10 cellular contexts compared by ENCODE assay signal in genomic region chr11:34223021-34223813, GRCh38.
DNase-seq lines count a peak whose midpoint lies in the region; ATAC-seq and TF ChIP-seq lines count a peak whose summit lies in the region.
"Had no signal": no experiment of that assay in that cellular context is flagged by ENCODE, and none has a peak within 500 bp of the region (broad histone marks: within the 10 kb centered on the region; RNA-seq: fewer than 3 reads in every experiment).

No MANE protein-coding gene starts in this region.

- H3K27ac ChIP-seq in body of pancreas (peak overlapping the region in 1 of 4 donors; percentile 33), liver (ENCODE audit: low read depth in 1 of 2, low read length in 2 of 2) (no peak overlapping the region), transverse colon (peak overlapping the region in 3 of 4 donors; percentile 42 to 44 (median 42))

- peak overlapping the region; percentile 82 for H3K27ac Mint-ChIP-seq in HFFc6

- H3K4me1 Mint-ChIP-seq in HFFc6 (ENCODE audit: low read depth) = peaks cover 16% of the 10 kb centered on the region

- TF ChIP-seq RAD21 in liver (IDR thresholded peaks at IDR 0.05) = no peak

- peaks cover 3% of the 10 kb centered on the region for H3K4me1 ChIP-seq in body of pancreas
- peaks cover 0 to 12% (median 0%) of the 10 kb centered on the region in 4 donors for H3K4me1 ChIP-seq in liver (ENCODE audit: control insufficient read depth in 4 of 4, insufficient read depth in 4 of 4, low read length in 3 of 4)
- H3K4me1 ChIP-seq in transverse colon = peaks cover 11 to 49% (median 22%) of the 10 kb centered on the region in 4 donors

- no peak overlapping the region for H3K4me3 ChIP-seq in body of pancreas
- H3K4me3 ChIP-seq in liver (ENCODE audit: low read depth in 1 of 3, low read length in 3 of 3) = no peak overlapping the region
- H3K4me3 ChIP-seq in transverse colon = no peak overlapping the region

- no peaks in the 10 kb centered on the region for H3K27me3 ChIP-seq in body of pancreas
- H3K27me3 ChIP-seq in liver (ENCODE audit: control insufficient read depth in 4 of 4, insufficient read depth in 4 of 4, low read length in 3 of 4) = no peaks in the 10 kb centered on the region
- no peaks in the 10 kb centered on the region for H3K27me3 ChIP-seq in transverse colon

- peaks cover 5% of the 10 kb centered on the region for H3K27me3 Mint-ChIP-seq in HFFc6 (ENCODE audit: insufficient read depth)

- intact Hi-C loops in body of pancreas (cut with DNase I) = no loop called here
- intact Hi-C loops in transverse colon (cut with DNase I; ENCODE audit: low total_unique reads) = no loop called here

- no peaks in the 10 kb centered on the region for H3K9me3 ChIP-seq in body of pancreas
- H3K9me3 ChIP-seq in liver (ENCODE audit: control insufficient read depth in 4 of 4, low read length in 3 of 4) = no peaks in the 10 kb centered on the region
- H3K9me3 ChIP-seq in transverse colon = no peaks in the 10 kb centered on the region

- TF ChIP-seq CTCF in HFFc6 (IDR thresholded peaks at IDR 0.05) (no peak), body of pancreas (IDR thresholded peaks at IDR 0.05) (no peak), liver (IDR thresholded peaks at IDR 0.05; ENCODE audit: low read depth, low read length, missing input control) (no peak), transverse colon (IDR thresholded peaks at IDR 0.05) (no peak)

- H3K36me3 ChIP-seq in body of pancreas (replicated peaks in 1 of 2; ENCODE audit: insufficient read depth in 1 of 2, low read depth in 2 of 2) (no peaks in the 10 kb centered on the region), liver (ENCODE audit: control insufficient read depth in 4 of 4, insufficient read depth in 3 of 4, low read depth in 1 of 4, low read length in 3 of 4) (no peaks in the 10 kb centered on the region), transverse colon (no peaks in the 10 kb centered on the region)

- no peak for TF ChIP-seq EP300 in transverse colon (IDR thresholded peaks at IDR 0.05; ENCODE audit: low read depth)

- 73 to 76% methylated on average over 17 of the region's 17 CpGs for WGBS in body of pancreas, 2 donors
- WGBS in liver = 75% methylated on average over 17 of the region's 17 CpGs
- WGBS in transverse colon (ENCODE audit: low coverage in 1 of 2), 2 donors = 47 to 59% methylated on average over 7 to 17 of the region's 17 CpGs

- ATAC-seq in body of pancreas (peak; percentile 69), HG03175 (IDR thresholded peaks at IDR 0.05; ENCODE audit: unreplicated experiment) (no peak), GM19455 (IDR thresholded peaks at IDR 0.05; ENCODE audit: unreplicated experiment) (no peak)
- ATAC-seq: activated T-cell treated with anti-CD3 and anti-CD28 coated beads, Interleukin-2, amount 50 U/mL, for 4 hours had no signal

- H3K36me3 Mint-ChIP-seq in HFFc6 (ENCODE audit: low read depth) = no peaks in the 10 kb centered on the region

- in situ Hi-C loops in transverse colon (cut with MboI; ENCODE audit: low pct_ligation_motif_present in 1 of 4, low pct_unique_long_range_greater_than_20kb in 1 of 4, low sequenced_read_pairs in 3 of 4) = no loop called here

- no peak overlapping the region for H3K9ac ChIP-seq in liver (ENCODE audit: low read depth in 1 of 2, low read length in 2 of 2)

- peak; percentile 84 for DNase-seq in HFFc6
- DNase-seq in body of pancreas = peak; percentile 19 to 53 (median 44)
- peak; percentile 68 for DNase-seq in transverse colon
- DNase-seq in stimulated activated CD8-positive, alpha-beta memory T cell treated with anti-CD3 and anti-CD28 coated beads, Interleukin-4, amount 100 ng/mL, for 48 hours = no peak
- DNase-seq: activated T-cell treated with anti-CD3 and anti-CD28 coated beads, Interleukin-2, amount 50 U/mL, for 4 hours; occipital lobe; stimulated activated naive CD4-positive, alpha-beta T cell had no signal

- no peaks in the 10 kb centered on the region for H3K9me3 Mint-ChIP-seq in HFFc6
- H3K9me3 Mint-ChIP-seq: activated T-cell treated with anti-CD3 and anti-CD28 coated beads, Interleukin-2, amount 50 U/mL, for 4 hours had no signal

- TF ChIP-seq POLR2A in body of pancreas (IDR thresholded peaks at IDR 0.05) = no peak
- TF ChIP-seq POLR2A in transverse colon (IDR thresholded peaks at IDR 0.05) = no peak

- peak overlapping the region; percentile 69 for H3K4me3 Mint-ChIP-seq in HFFc6
- H3K4me3 Mint-ChIP-seq: activated T-cell treated with anti-CD3 and anti-CD28 coated beads, Interleukin-2, amount 50 U/mL, for 4 hours had no signal

TF ChIP-seq in liver, 16 proteins besides CTCF, POLR2A, EP300 and RAD21:
- TF ChIP-seq ATF3 (IDR thresholded peaks at IDR 0.05) = peak; percentile 26
- TF ChIP-seq NR2F2 (IDR thresholded peaks at IDR 0.05) = no peak
- TF ChIP-seq RXRA (IDR thresholded peaks at IDR 0.05) = no peak
- TF ChIP-seq JUND (IDR thresholded peaks at IDR 0.05) = peak in 1 of 2 donors; percentile 41

Comparison
In these comparisons a context has a peak if more than half of its experiments do, and no peak if none do; other contexts are left out.
1. H3K27ac ChIP-seq: peak in transverse colon (3 of 4); none in liver (0 of 2).